ENCODE assay signal across 26 cellular contexts in the genomic region with DNA sequence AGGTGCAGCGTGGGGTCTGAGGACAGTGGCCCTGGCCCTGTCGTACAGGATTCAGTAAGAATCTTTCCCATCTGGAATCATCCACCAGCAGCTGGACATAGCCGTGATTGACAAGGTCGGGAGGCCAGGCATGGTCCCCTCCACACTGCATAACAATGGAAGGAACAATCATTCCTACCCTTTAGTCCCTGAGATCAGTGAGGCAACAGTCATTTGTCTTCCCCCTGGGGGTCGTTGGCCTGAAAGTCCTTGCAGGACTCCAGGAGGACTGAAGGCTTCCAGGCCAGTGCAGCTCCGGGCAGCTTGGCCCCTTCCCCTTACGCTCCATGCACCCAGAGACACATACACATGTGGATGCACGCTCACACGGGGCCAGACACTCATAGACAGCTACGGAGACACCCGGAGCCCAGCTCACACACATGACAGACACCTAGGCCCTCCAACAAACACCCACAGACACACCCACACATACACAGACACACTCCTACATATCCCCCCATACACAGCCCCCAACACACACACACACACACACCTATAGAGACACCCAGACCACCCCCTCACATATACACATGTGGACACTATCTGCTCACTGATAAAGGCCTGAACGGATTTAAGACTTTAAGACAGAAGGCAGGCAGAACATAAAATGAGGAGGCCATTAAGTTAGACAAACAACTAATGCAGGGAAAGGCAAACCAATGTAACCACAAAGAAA. TPM values are rescaled to one million over a fixed set of nuclear protein-coding genes. Genes with fewer than 3 reads are reported as not detected.
DNase-seq lines count a peak whose midpoint lies in the region; ATAC-seq and TF ChIP-seq lines count a peak whose summit lies in the region.
"Had no signal": no experiment of that assay in that cellular context is flagged by ENCODE, and none has a peak within 500 bp of the region (broad histone marks: within the 10 kb centered on the region; RNA-seq: fewer than 3 reads in every experiment).

No MANE protein-coding gene starts in this region.

- no peak for TF ChIP-seq CTCF in progenitor cell of endocrine pancreas (IDR thresholded peaks at IDR 0.05; ENCODE audit: unreplicated experiment)

- no peaks in the 10 kb centered on the region for H3K9me3 Mint-ChIP-seq in activated CD4-positive, alpha-beta T cell treated with anti-CD3 and anti-CD28 coated beads, Interleukin-2, amount 10 ng/mL, durations not matched to agents 7 days and 5 days
- H3K9me3 Mint-ChIP-seq in immature natural killer cell (no peaks in the 10 kb centered on the region), progenitor cell of endocrine pancreas (ENCODE audit: low read depth) (no peaks in the 10 kb centered on the region)
- H3K9me3 Mint-ChIP-seq: activated T-cell treated with anti-CD3 and anti-CD28 coated beads, Interleukin-2, amount 50 U/mL, for 4 hours; central memory CD8-positive, alpha-beta T cell; IgD-negative memory B cell; stimulated activated memory B cell treated with anti-CD40 and anti-IgM and Interleukin-4, amounts not matched to agents 10 μg/mL and 1 μg/mL and 100 μg/mL, for 72 hours had no signal

- H3K36me3 ChIP-seq in H7 (replicated peaks; ENCODE audit: control insufficient read depth, insufficient read depth, low read length), result no peaks in the 10 kb centered on the region; the same call in 1 of the 2 replicates

- H3K4me1 Mint-ChIP-seq in activated CD4-positive, alpha-beta T cell treated with anti-CD3 and anti-CD28 coated beads, Interleukin-2, amount 10 ng/mL, durations not matched to agents 7 days and 5 days, result peaks cover 9% of the 10 kb centered on the region
- H3K4me1 Mint-ChIP-seq in immature natural killer cell (peaks cover 60 to 86% of the 10 kb centered on the region in 2 donors), progenitor cell of endocrine pancreas (ENCODE audit: low read depth) (peaks cover 6% of the 10 kb centered on the region)

- no peak overlapping the region for H3K4me3 Mint-ChIP-seq in activated CD4-positive, alpha-beta T cell treated with anti-CD3 and anti-CD28 coated beads, Interleukin-2, amount 10 ng/mL, durations not matched to agents 7 days and 5 days
- peak overlapping the region in 1 of 5 donors; percentile 34 for H3K4me3 Mint-ChIP-seq in immature natural killer cell
- no peak overlapping the region for H3K4me3 Mint-ChIP-seq in progenitor cell of endocrine pancreas (ENCODE audit: low read depth)
- H3K4me3 Mint-ChIP-seq: activated T-cell treated with anti-CD3 and anti-CD28 coated beads, Interleukin-2, amount 50 U/mL, for 4 hours; central memory CD8-positive, alpha-beta T cell; IgD-negative memory B cell; stimulated activated memory B cell treated with anti-CD40 and anti-IgM and Interleukin-4, amounts not matched to agents 10 μg/mL and 1 μg/mL and 100 μg/mL, for 72 hours had no signal

- POLR2A ChIA-PET in activated CD4-positive, alpha-beta T cell treated with anti-CD3 and anti-CD28 coated beads, Interleukin-2, amount 10 ng/mL, durations not matched to agents 7 days and 5 days (lab: Charles Lee), result no interaction called here

- H3K27ac Mint-ChIP-seq in activated CD4-positive, alpha-beta T cell treated with anti-CD3 and anti-CD28 coated beads, Interleukin-2, amount 10 ng/mL, durations not matched to agents 7 days and 5 days, result peak overlapping the region; percentile 16
- H3K27ac Mint-ChIP-seq in immature natural killer cell (peak overlapping the region; percentile 26 to 77 (median 65)), progenitor cell of endocrine pancreas (peak overlapping the region; percentile 65)
- H3K27ac Mint-ChIP-seq: stimulated activated memory B cell treated with anti-CD40 and anti-IgM and Interleukin-4, amounts not matched to agents 10 μg/mL and 1 μg/mL and 100 μg/mL, for 72 hours had no signal

- no peaks in the 10 kb centered on the region for H3K27me3 ChIP-seq in H7 (ENCODE audit: control insufficient read depth, insufficient read depth, low read length)
- H3K27me3 ChIP-seq: heart left ventricle, MG63, SJSA1 had no signal

- no peak for DNase-seq in activated CD4-positive, alpha-beta T cell treated with anti-CD3 and anti-CD28 coated beads, Interleukin-2, amount 10 ng/mL, durations not matched to agents 7 days and 5 days
- no peak for DNase-seq in activated CD4-positive, alpha-beta T cell treated with anti-CD3 and anti-CD28 coated beads for 4 hours
- DNase-seq in H7, result peak; percentile 63
- no peak for DNase-seq in immature natural killer cell
- no peak for DNase-seq in progenitor cell of endocrine pancreas (ENCODE audit: low spot score, unreplicated experiment)
- DNase-seq in NCI-H1694 treated with DMSO at 0.1 percent for 48 hours (lab: John Stamatoyannopoulos, UW), result no peak
- DNase-seq: 8988T; activated CD4-positive, alpha-beta T cell treated with anti-CD3 and anti-CD28 coated beads, Interleukin-2, amount 50 U/mL, for 48 hours; activated naive CD4-positive, alpha-beta T cell treated with anti-CD3 and anti-CD28 coated beads, Interleukin-2, amount 50 U/mL, for 16 hours; activated T-cell treated with anti-CD3 and anti-CD28 coated beads, Interleukin-2, amount 50 U/mL, for 4 hours; AML-193; GM23248; left ventricle myocardium superior; MG63; midbrain; NCI-H1436; NCI-H510A treated with DMSO at 0.1 percent for 48 hours; stimulated activated CD4-positive, alpha-beta T cell treated with anti-CD3 and anti-CD28 coated beads, Interleukin-1b, Interleukin-23, amount 100 ng/mL, for 48 hours had no signal

- no peak overlapping the region for H3K4me3 ChIP-seq in H7 (ENCODE audit: insufficient read depth, low read depth, low read length)
- H3K4me3 ChIP-seq: GM23248, heart left ventricle, MG63, SJSA1, skin epidermis had no signal

- peaks cover 29% of the 10 kb centered on the region for H3K36me3 Mint-ChIP-seq in activated CD4-positive, alpha-beta T cell treated with anti-CD3 and anti-CD28 coated beads, Interleukin-2, amount 10 ng/mL, durations not matched to agents 7 days and 5 days (ENCODE audit: low read depth)
- H3K36me3 Mint-ChIP-seq in immature natural killer cell (peaks cover 18 to 33% (median 21%) of the 10 kb centered on the region in 3 donors), progenitor cell of endocrine pancreas (ENCODE audit: insufficient read depth) (peaks cover 4% of the 10 kb centered on the region)

- ATAC-seq in GM21381 (IDR thresholded peaks at IDR 0.05; ENCODE audit: unreplicated experiment) (no peak), GM19328 (IDR thresholded peaks at IDR 0.05; ENCODE audit: unreplicated experiment) (no peak)
- ATAC-seq: activated T-cell treated with anti-CD3 and anti-CD28 coated beads, Interleukin-2, amount 50 U/mL, for 4 hours; left ventricle myocardium superior; stimulated activated memory B cell treated with anti-CD40 and anti-IgM and Interleukin-4, amounts not matched to agents 10 μg/mL and 1 μg/mL and 100 μg/mL, for 72 hours had no signal

- CTCF ChIA-PET in activated CD4-positive, alpha-beta T cell treated with anti-CD3 and anti-CD28 coated beads, Interleukin-2, amount 10 ng/mL, durations not matched to agents 7 days and 5 days (lab: Charles Lee), result no interaction called here

- no peaks in the 10 kb centered on the region for H3K27me3 Mint-ChIP-seq in activated CD4-positive, alpha-beta T cell treated with anti-CD3 and anti-CD28 coated beads, Interleukin-2, amount 10 ng/mL, durations not matched to agents 7 days and 5 days
- peaks cover 21 to 45% (median 35%) of the 10 kb centered on the region in 3 donors for H3K27me3 Mint-ChIP-seq in immature natural killer cell (ENCODE audit: low read depth in 3 of 3)
- H3K27me3 Mint-ChIP-seq in progenitor cell of endocrine pancreas, result no peaks in the 10 kb centered on the region
- H3K27me3 Mint-ChIP-seq: central memory CD8-positive, alpha-beta T cell; IgD-negative memory B cell; stimulated activated memory B cell treated with anti-CD40 and anti-IgM and Interleukin-4, amounts not matched to agents 10 μg/mL and 1 μg/mL and 100 μg/mL, for 72 hours had no signal

RNA-seq across cellular contexts. Expression of a gene that starts 42.9 kb away (rescaled TPM):
- 100 to 1,000 TPM; 133 to 141 TPM for total RNA-seq in activated CD4-positive, alpha-beta T cell treated with anti-CD3 and anti-CD28 coated beads, Interleukin-2, amount 10 ng/mL, durations not matched to agents 7 days and 5 days
- 71.8 and 85.6 TPM in 2 replicates for total RNA-seq in H7 (2014; rRNA removed; shearing (Covaris generic))
- polyA plus RNA-seq in immature natural killer cell, result 1,000 to 10,000 TPM; 1,031 to 1,827 (median 1,086) TPM
- 47.6 and 48.6 TPM in 2 replicates for total RNA-seq in progenitor cell of endocrine pancreas
